In the genomic region with DNA sequence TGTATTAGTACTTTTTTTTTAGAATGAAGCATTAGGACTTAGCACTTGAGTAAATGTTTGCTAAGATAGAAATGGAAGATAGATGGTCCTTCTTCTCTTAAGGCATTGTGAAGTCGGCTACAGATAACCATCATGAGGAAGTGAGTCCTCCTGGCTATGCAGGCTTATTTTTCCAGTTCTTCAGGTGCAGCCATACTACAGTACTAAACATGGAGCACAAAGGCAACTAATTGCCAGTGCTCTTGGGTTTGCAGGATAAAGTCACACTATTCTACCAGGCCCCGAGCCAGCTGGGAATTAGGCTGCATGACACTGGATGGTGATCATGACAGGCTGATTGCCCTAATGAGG, we compare ENCODE assay signal across 10 cellular contexts.
A peak's percentile ranks its signal among the peaks of the same experiment; 100 is the strongest.
DNase-seq lines count a peak whose midpoint lies in the region; ATAC-seq and TF ChIP-seq lines count a peak whose summit lies in the region.
"Had no signal": no experiment of that assay in that cellular context is flagged by ENCODE, and none has a peak within 500 bp of the region (broad histone marks: within the 10 kb centered on the region; RNA-seq: fewer than 3 reads in every experiment).

No MANE protein-coding gene starts in this region.

- H3K9ac ChIP-seq in colonic mucosa (ENCODE audit: low read depth in 2 of 2, low read length in 2 of 2) = peak overlapping the region in 1 of 2 donors; percentile 0

- no peaks in the 10 kb centered on the region for H3K9me3 Mint-ChIP-seq in CD4-positive, alpha-beta memory T cell
- no peaks in the 10 kb centered on the region for H3K9me3 Mint-ChIP-seq in IgD-negative memory B cell
- H3K9me3 Mint-ChIP-seq: nephron had no signal

- no peak for DNase-seq in CD4-positive, alpha-beta memory T cell
- no peak for DNase-seq in colonic mucosa
- DNase-seq in osteoblast (ENCODE audit: insufficient read length, low spot score, missing footprints) = no peak
- DNase-seq in NCI-H2029 (lab: John Stamatoyannopoulos, UW) = no peak
- DNase-seq in RPMI8226 = no peak
- DNase-seq: NCI-H748 treated with DMSO at 0.1 percent for 48 hours had no signal

- H3K4me3 ChIP-seq in CD4-positive, alpha-beta memory T cell (ENCODE audit: low read length in 2 of 2) = peak overlapping the region; percentile 63 to 79
- no peak overlapping the region for H3K4me3 ChIP-seq in colonic mucosa
- H3K4me3 ChIP-seq in osteoblast (ENCODE audit: insufficient read depth, low read length) = no peak overlapping the region

- H3K27ac Mint-ChIP-seq in CD4-positive, alpha-beta memory T cell = peak overlapping the region; percentile 97 to 100 (median 98)
- peak overlapping the region; percentile 77 to 100 (median 99) for H3K27ac Mint-ChIP-seq in IgD-negative memory B cell

- POLR2A ChIA-PET in CD4-positive, alpha-beta memory T cell (lab: Charles Lee; ENCODE audit: partially characterized antibody) = interaction anchor here (1.0 to 11.2 kb wide), 16 partner anchors 16 to 109 kb away, joined by 3 to 471 read pairs (median 6); no protein-coding TSS in a partner anchor

- intact Hi-C loops in CD4-positive, alpha-beta memory T cell (cut with micrococcal nuclease) = loop anchor here (1.0 to 10.0 kb wide), 5 partner anchors 9 to 1272 kb away; a partner anchor contains a TSS
- intact Hi-C loops in colonic mucosa (cut with DNase I) = loop anchor here (5.0 kb wide), 1 partner anchor 59 kb away; no protein-coding TSS in a partner anchor

- H3K36me3 Mint-ChIP-seq in CD4-positive, alpha-beta memory T cell = peaks cover 13 to 52% of the 10 kb centered on the region in 2 donors
- peaks cover 12% of the 10 kb centered on the region for H3K36me3 Mint-ChIP-seq in IgD-negative memory B cell

- peaks cover 25 to 73% (median 47%) of the 10 kb centered on the region in 4 donors for H3K4me1 Mint-ChIP-seq in CD4-positive, alpha-beta memory T cell
- peaks cover 18 to 51% (median 44%) of the 10 kb centered on the region in 3 donors for H3K4me1 Mint-ChIP-seq in IgD-negative memory B cell

- peaks cover 75% of the 10 kb centered on the region for H3K79me2 ChIP-seq in osteoblast (ENCODE audit: insufficient read depth, low read length)

- H2AFZ ChIP-seq in osteoblast (ENCODE audit: low read length) = no peak overlapping the region

- no peak for TF ChIP-seq CTCF in colonic mucosa (IDR thresholded peaks at IDR 0.05)
- no peak for TF ChIP-seq CTCF in osteoblast (IDR thresholded peaks at IDR 0.05; ENCODE audit: extremely low read depth, low read depth, low read length)

- no peaks in the 10 kb centered on the region for H4K20me1 ChIP-seq in osteoblast (ENCODE audit: insufficient read depth, low read length)

- CTCF ChIA-PET in CD4-positive, alpha-beta memory T cell (lab: Charles Lee; ENCODE audit: partially characterized antibody) = interaction anchor here (1.2 to 10.8 kb wide), 6 partner anchors 11 to 108 kb away, joined by 3 to 140 read pairs (median 10); no protein-coding TSS in a partner anchor

- peak overlapping the region; percentile 85 for H3K27ac ChIP-seq in CD4-positive, alpha-beta memory T cell (ENCODE audit: low read depth, low read length)
- peak overlapping the region; percentile 39 for H3K27ac ChIP-seq in colonic mucosa
- peak overlapping the region; percentile 29 for H3K27ac ChIP-seq in osteoblast (ENCODE audit: low read depth, low read length)

- H3K9me3 ChIP-seq in CD4-positive, alpha-beta memory T cell (ENCODE audit: control insufficient read depth in 1 of 2, low read length in 2 of 2) = no peaks in the 10 kb centered on the region
- H3K9me3 ChIP-seq in colonic mucosa = no peaks in the 10 kb centered on the region
- H3K9me3 ChIP-seq in osteoblast (ENCODE audit: low read depth, low read length) = no peaks in the 10 kb centered on the region

- H3K27me3 ChIP-seq in CD4-positive, alpha-beta memory T cell (ENCODE audit: insufficient read depth, low read length) = no peaks in the 10 kb centered on the region
- H3K27me3 ChIP-seq in colonic mucosa (no peaks in the 10 kb centered on the region), osteoblast (ENCODE audit: insufficient read depth, low read length) (no peaks in the 10 kb centered on the region)

- no peak overlapping the region for H3K4me2 ChIP-seq in osteoblast (ENCODE audit: insufficient read depth, low read length)

- peak overlapping the region; percentile 92 to 100 (median 100) for H3K4me3 Mint-ChIP-seq in CD4-positive, alpha-beta memory T cell
- peak overlapping the region; percentile 74 to 99 (median 96) for H3K4me3 Mint-ChIP-seq in IgD-negative memory B cell

- peaks cover 57% of the 10 kb centered on the region for H3K4me1 ChIP-seq in CD4-positive, alpha-beta memory T cell (ENCODE audit: insufficient read depth, low read length)
- H3K4me1 ChIP-seq in colonic mucosa = no peaks in the 10 kb centered on the region
- peaks cover 31% of the 10 kb centered on the region for H3K4me1 ChIP-seq in osteoblast (ENCODE audit: insufficient read depth, low read length)

- H3K36me3 ChIP-seq in CD4-positive, alpha-beta memory T cell (ENCODE audit: insufficient read depth, low read length) = no peaks in the 10 kb centered on the region
- H3K36me3 ChIP-seq in colonic mucosa (no peaks in the 10 kb centered on the region), osteoblast (ENCODE audit: insufficient read depth, low read length) (no peaks in the 10 kb centered on the region)

- no peak for ATAC-seq in HG03378 (IDR thresholded peaks at IDR 0.05; ENCODE audit: unreplicated experiment)
- ATAC-seq in GM18511 (IDR thresholded peaks at IDR 0.05; ENCODE audit: unreplicated experiment) = no peak

- H3K27me3 Mint-ChIP-seq in CD4-positive, alpha-beta memory T cell = no peaks in the 10 kb centered on the region
- no peaks in the 10 kb centered on the region for H3K27me3 Mint-ChIP-seq in IgD-negative memory B cell

Comparison
In these comparisons a context has a peak if more than half of its experiments do, and no peak if none do; other contexts are left out.
1. H3K27ac ChIP-seq: peak in every context shown above with its lines; median percentile 85 in CD4-positive, alpha-beta memory T cell; 39 in colonic mucosa; 29 in osteoblast.
2. H3K4me3 ChIP-seq: peak in CD4-positive, alpha-beta memory T cell (2 of 2); none in colonic mucosa (single experiment) and osteoblast (single experiment).